Comparison of ENCODE assay signal across 1 cellular context in genomic region chr2:28753043-28753683, GRCh38.
TF ChIP-seq lines count a peak whose summit lies in the region.

No MANE protein-coding gene starts in this region.

TF ChIP-seq in GM12878, 131 proteins besides CTCF, POLR2A, EP300 and RAD21 (continued from another document):
- TF ChIP-seq, protein P1, sequence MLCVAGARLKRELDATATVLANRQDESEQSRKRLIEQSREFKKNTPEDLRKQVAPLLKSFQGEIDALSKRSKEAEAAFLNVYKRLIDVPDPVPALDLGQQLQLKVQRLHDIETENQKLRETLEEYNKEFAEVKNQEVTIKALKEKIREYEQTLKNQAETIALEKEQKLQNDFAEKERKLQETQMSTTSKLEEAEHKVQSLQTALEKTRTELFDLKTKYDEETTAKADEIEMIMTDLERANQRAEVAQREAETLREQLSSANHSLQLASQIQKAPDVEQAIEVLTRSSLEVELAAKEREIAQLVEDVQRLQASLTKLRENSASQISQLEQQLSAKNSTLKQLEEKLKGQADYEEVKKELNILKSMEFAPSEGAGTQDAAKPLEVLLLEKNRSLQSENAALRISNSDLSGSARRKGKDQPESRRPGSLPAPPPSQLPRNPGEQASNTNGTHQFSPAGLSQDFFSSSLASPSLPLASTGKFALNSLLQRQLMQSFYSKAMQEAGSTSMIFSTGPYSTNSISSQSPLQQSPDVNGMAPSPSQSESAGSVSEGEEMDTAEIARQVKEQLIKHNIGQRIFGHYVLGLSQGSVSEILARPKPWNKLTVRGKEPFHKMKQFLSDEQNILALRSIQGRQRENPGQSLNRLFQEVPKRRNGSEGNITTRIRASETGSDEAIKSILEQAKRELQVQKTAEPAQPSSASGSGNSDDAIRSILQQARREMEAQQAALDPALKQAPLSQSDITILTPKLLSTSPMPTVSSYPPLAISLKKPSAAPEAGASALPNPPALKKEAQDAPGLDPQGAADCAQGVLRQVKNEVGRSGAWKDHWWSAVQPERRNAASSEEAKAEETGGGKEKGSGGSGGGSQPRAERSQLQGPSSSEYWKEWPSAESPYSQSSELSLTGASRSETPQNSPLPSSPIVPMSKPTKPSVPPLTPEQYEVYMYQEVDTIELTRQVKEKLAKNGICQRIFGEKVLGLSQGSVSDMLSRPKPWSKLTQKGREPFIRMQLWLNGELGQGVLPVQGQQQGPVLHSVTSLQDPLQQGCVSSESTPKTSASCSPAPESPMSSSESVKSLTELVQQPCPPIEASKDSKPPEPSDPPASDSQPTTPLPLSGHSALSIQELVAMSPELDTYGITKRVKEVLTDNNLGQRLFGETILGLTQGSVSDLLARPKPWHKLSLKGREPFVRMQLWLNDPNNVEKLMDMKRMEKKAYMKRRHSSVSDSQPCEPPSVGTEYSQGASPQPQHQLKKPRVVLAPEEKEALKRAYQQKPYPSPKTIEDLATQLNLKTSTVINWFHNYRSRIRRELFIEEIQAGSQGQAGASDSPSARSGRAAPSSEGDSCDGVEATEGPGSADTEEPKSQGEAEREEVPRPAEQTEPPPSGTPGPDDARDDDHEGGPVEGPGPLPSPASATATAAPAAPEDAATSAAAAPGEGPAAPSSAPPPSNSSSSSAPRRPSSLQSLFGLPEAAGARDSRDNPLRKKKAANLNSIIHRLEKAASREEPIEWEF (IDR thresholded peaks at IDR 0.05; ENCODE audit: insufficient replicate concordance, low read depth, low read length) = no peak
- no peak for TF ChIP-seq TBL1XR1 (IDR thresholded peaks at IDR 0.05; ENCODE audit: low read depth, low read length)
- TF ChIP-seq, protein P2, sequence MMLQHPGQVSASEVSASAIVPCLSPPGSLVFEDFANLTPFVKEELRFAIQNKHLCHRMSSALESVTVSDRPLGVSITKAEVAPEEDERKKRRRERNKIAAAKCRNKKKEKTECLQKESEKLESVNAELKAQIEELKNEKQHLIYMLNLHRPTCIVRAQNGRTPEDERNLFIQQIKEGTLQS (IDR thresholded peaks at IDR 0.05; ENCODE audit: borderline replicate concordance, extremely low read depth, low read depth, low read length) = no peak
- TF ChIP-seq ATF7 (IDR thresholded peaks at IDR 0.05; ENCODE audit: low read depth) = no peak
- TF ChIP-seq ZZZ3 (IDR thresholded peaks at IDR 0.05; ENCODE audit: control insufficient read depth, insufficient read length, low read depth) = no peak
- no peak for TF ChIP-seq USF2 (IDR thresholded peaks at IDR 0.05; ENCODE audit: borderline replicate concordance, low read depth, low read length)
- TF ChIP-seq SMC3 (IDR thresholded peaks at IDR 0.05; ENCODE audit: borderline replicate concordance, low read length) = peak; percentile 62; the same call in 1 of the 2 replicates
- TF ChIP-seq, protein P3, sequence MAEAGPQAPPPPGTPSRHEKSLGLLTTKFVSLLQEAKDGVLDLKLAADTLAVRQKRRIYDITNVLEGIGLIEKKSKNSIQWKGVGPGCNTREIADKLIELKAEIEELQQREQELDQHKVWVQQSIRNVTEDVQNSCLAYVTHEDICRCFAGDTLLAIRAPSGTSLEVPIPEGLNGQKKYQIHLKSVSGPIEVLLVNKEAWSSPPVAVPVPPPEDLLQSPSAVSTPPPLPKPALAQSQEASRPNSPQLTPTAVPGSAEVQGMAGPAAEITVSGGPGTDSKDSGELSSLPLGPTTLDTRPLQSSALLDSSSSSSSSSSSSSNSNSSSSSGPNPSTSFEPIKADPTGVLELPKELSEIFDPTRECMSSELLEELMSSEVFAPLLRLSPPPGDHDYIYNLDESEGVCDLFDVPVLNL (IDR thresholded peaks at IDR 0.05; ENCODE audit: low read depth, low read length) = no peak
- peak; percentile 37 for TF ChIP-seq IKZF1 (conservative IDR thresholded peaks at IDR 0.05)
- TF ChIP-seq NRF1 (conservative IDR thresholded peaks at IDR 0.05; ENCODE audit: low read depth, low read length) = no peak
- no peak for TF ChIP-seq ZSCAN29 (IDR thresholded peaks at IDR 0.05)
- TF ChIP-seq FOXM1 (IDR thresholded peaks at IDR 0.05; ENCODE audit: low read depth, low read length) = peak; percentile 41; the same call in 1 of the 2 replicates
- TF ChIP-seq STAT3 (IDR thresholded peaks at IDR 0.05; ENCODE audit: low read depth, low read length) = no peak
- TF ChIP-seq CHD2 (IDR thresholded peaks at IDR 0.05; ENCODE audit: borderline replicate concordance, low read depth, low read length) = no peak
- TF ChIP-seq TCF3 (IDR thresholded peaks at IDR 0.05; ENCODE audit: borderline replicate concordance, insufficient read depth, low read depth, low read length) = no peak
- no peak for TF ChIP-seq CHD1 (IDR thresholded peaks at IDR 0.05; ENCODE audit: low read depth, low read length)
- TF ChIP-seq, protein P4, sequence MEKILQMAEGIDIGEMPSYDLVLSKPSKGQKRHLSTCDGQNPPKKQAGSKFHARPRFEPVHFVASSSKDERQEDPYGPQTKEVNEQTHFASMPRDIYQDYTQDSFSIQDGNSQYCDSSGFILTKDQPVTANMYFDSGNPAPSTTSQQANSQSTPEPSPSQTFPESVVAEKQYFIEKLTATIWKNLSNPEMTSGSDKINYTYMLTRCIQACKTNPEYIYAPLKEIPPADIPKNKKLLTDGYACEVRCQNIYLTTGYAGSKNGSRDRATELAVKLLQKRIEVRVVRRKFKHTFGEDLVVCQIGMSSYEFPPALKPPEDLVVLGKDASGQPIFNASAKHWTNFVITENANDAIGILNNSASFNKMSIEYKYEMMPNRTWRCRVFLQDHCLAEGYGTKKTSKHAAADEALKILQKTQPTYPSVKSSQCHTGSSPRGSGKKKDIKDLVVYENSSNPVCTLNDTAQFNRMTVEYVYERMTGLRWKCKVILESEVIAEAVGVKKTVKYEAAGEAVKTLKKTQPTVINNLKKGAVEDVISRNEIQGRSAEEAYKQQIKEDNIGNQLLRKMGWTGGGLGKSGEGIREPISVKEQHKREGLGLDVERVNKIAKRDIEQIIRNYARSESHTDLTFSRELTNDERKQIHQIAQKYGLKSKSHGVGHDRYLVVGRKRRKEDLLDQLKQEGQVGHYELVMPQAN (conservative IDR thresholded peaks at IDR 0.05) = no peak
- no peak for TF ChIP-seq PML (IDR thresholded peaks at IDR 0.05; ENCODE audit: low read length)
- TF ChIP-seq IKZF2 (IDR thresholded peaks at IDR 0.05) = 0 out of 4 replicates have a peak, but pooled peaks of 1 of the 2 experiments have one; percentile 9
- TF ChIP-seq, protein P5, sequence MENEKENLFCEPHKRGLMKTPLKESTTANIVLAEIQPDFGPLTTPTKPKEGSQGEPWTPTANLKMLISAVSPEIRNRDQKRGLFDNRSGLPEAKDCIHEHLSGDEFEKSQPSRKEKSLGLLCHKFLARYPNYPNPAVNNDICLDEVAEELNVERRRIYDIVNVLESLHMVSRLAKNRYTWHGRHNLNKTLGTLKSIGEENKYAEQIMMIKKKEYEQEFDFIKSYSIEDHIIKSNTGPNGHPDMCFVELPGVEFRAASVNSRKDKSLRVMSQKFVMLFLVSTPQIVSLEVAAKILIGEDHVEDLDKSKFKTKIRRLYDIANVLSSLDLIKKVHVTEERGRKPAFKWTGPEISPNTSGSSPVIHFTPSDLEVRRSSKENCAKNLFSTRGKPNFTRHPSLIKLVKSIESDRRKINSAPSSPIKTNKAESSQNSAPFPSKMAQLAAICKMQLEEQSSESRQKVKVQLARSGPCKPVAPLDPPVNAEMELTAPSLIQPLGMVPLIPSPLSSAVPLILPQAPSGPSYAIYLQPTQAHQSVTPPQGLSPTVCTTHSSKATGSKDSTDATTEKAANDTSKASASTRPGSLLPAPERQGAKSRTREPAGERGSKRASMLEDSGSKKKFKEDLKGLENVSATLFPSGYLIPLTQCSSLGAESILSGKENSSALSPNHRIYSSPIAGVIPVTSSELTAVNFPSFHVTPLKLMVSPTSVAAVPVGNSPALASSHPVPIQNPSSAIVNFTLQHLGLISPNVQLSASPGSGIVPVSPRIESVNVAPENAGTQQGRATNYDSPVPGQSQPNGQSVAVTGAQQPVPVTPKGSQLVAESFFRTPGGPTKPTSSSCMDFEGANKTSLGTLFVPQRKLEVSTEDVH (IDR thresholded peaks at IDR 0.05; ENCODE audit: low read depth, partially characterized antibody) = peak; percentile 26
- no peak for TF ChIP-seq REST (IDR thresholded peaks at IDR 0.05; ENCODE audit: low read depth, low read length)
- TF ChIP-seq NFYA (IDR thresholded peaks at IDR 0.05; ENCODE audit: borderline replicate concordance, low read depth, low read length) = no peak
- no peak for TF ChIP-seq ZBTB33 (IDR thresholded peaks at IDR 0.05)
- no peak for TF ChIP-seq RCOR1 (conservative IDR thresholded peaks at IDR 0.05; ENCODE audit: low read depth, low read length)
- TF ChIP-seq YY1 (IDR thresholded peaks at IDR 0.05; ENCODE audit: low read depth, low read length) = no peak
- no peak for TF ChIP-seq POLR2AphosphoS5 (IDR thresholded peaks at IDR 0.05; ENCODE audit: low read length)
- TF ChIP-seq FOXK2 (IDR thresholded peaks at IDR 0.05) = 0 out of 2 replicates have a peak, but pooled peaks have one; percentile 9
- no peak for TF ChIP-seq FOS (IDR thresholded peaks at IDR 0.05; ENCODE audit: borderline replicate concordance, extremely low read depth, insufficient read length)
- no peak for TF ChIP-seq RFX5 (IDR thresholded peaks at IDR 0.05; ENCODE audit: low read depth, low read length)
- no peak for TF ChIP-seq ZNF217 (IDR thresholded peaks at IDR 0.05)
- TF ChIP-seq CEBPB (IDR thresholded peaks at IDR 0.05; ENCODE audit: borderline replicate concordance in 1 of 2, low read depth in 2 of 2, low read length in 2 of 2) = no peak
- TF ChIP-seq MYC (IDR thresholded peaks at IDR 0.05; ENCODE audit: insufficient read depth, insufficient read length, insufficient replicate concordance, low read length, severe bottlenecking) = no peak
- TF ChIP-seq HCFC1 (IDR thresholded peaks at IDR 0.05; ENCODE audit: low read length) = no peak
- TF ChIP-seq RELB (IDR thresholded peaks at IDR 0.05; ENCODE audit: low read depth) = 0 out of 2 replicates have a peak, but pooled peaks have one; percentile 23
